ENCODE assay signal across 12 cellular contexts in genomic region chr6:5778317-5778857, GRCh38.
DNase-seq lines count a peak whose midpoint lies in the region; ATAC-seq lines count a peak whose summit lies in the region.
"Had no signal": no experiment of that assay in that cellular context is flagged by ENCODE, and none has a peak within 500 bp of the region (broad histone marks: within the 10 kb centered on the region; RNA-seq: fewer than 3 reads in every experiment).

No MANE protein-coding gene starts in this region.

- no peak overlapping the region for H3K4me3 Mint-ChIP-seq in activated naive CD8-positive, alpha-beta T cell treated with anti-CD3 and anti-CD28 coated beads, Interleukin-2, amount 50 U/mL, for 24 hours
- H3K4me3 Mint-ChIP-seq in activated naive CD8-positive, alpha-beta T cell treated with anti-CD3 and anti-CD28 coated beads for 36 hours: no peak overlapping the region

- ATAC-seq in activated naive CD8-positive, alpha-beta T cell treated with anti-CD3 and anti-CD28 coated beads, Interleukin-2, amount 50 U/mL, for 24 hours: peak; percentile 10
- ATAC-seq in HG02571 (IDR thresholded peaks at IDR 0.05; ENCODE audit: unreplicated experiment): peak; percentile 80
- peak; percentile 95 for ATAC-seq in HG03342 (IDR thresholded peaks at IDR 0.05; ENCODE audit: unreplicated experiment)

- H3K9me3 Mint-ChIP-seq in activated naive CD8-positive, alpha-beta T cell treated with anti-CD3 and anti-CD28 coated beads, Interleukin-2, amount 50 U/mL, for 24 hours: no peaks in the 10 kb centered on the region
- no peaks in the 10 kb centered on the region for H3K9me3 Mint-ChIP-seq in activated naive CD8-positive, alpha-beta T cell treated with anti-CD3 and anti-CD28 coated beads for 36 hours
- H3K9me3 Mint-ChIP-seq: IgD-negative memory B cell had no signal

- H3K27ac Mint-ChIP-seq in activated naive CD8-positive, alpha-beta T cell treated with anti-CD3 and anti-CD28 coated beads, Interleukin-2, amount 50 U/mL, for 24 hours: no peak overlapping the region
- no peak overlapping the region for H3K27ac Mint-ChIP-seq in activated naive CD8-positive, alpha-beta T cell treated with anti-CD3 and anti-CD28 coated beads for 36 hours

- peaks cover 5% of the 10 kb centered on the region for H3K4me1 Mint-ChIP-seq in activated naive CD8-positive, alpha-beta T cell treated with anti-CD3 and anti-CD28 coated beads, Interleukin-2, amount 50 U/mL, for 24 hours
- H3K4me1 Mint-ChIP-seq in activated naive CD8-positive, alpha-beta T cell treated with anti-CD3 and anti-CD28 coated beads for 36 hours: no peaks in the 10 kb centered on the region

- H3K36me3 Mint-ChIP-seq in activated naive CD8-positive, alpha-beta T cell treated with anti-CD3 and anti-CD28 coated beads, Interleukin-2, amount 50 U/mL, for 24 hours (ENCODE audit: low read depth): peaks cover 2% of the 10 kb centered on the region
- peaks cover 7% of the 10 kb centered on the region for H3K36me3 Mint-ChIP-seq in activated naive CD8-positive, alpha-beta T cell treated with anti-CD3 and anti-CD28 coated beads for 36 hours

- no peak for DNase-seq in activated naive CD8-positive, alpha-beta T cell treated with anti-CD3 and anti-CD28 coated beads, Interleukin-2, amount 50 U/mL, for 24 hours
- DNase-seq in activated naive CD8-positive, alpha-beta T cell treated with anti-CD3 and anti-CD28 coated beads for 36 hours: no peak
- DNase-seq in HuH-7 (ENCODE audit: low spot score): no peak
- DNase-seq in NCI-H345 treated with DMSO at 0.1 percent for 48 hours (lab: John Stamatoyannopoulos, UW; ENCODE audit: unreplicated experiment): no peak
- no peak for DNase-seq in cortex of kidney (lab: John Stamatoyannopoulos, UW)
- DNase-seq in NCI-H1105 treated with DMSO at 0.1 percent for 48 hours (lab: John Stamatoyannopoulos, UW): no peak
- DNase-seq: activated CD8-positive, alpha-beta memory T cell treated with anti-CD3 and anti-CD28 coated beads, Interleukin-2, amount 50 U/mL, for 4 hours; Peyer's patch; transverse colon had no signal

- H3K27me3 Mint-ChIP-seq in activated naive CD8-positive, alpha-beta T cell treated with anti-CD3 and anti-CD28 coated beads, Interleukin-2, amount 50 U/mL, for 24 hours: no peaks in the 10 kb centered on the region
- H3K27me3 Mint-ChIP-seq in activated naive CD8-positive, alpha-beta T cell treated with anti-CD3 and anti-CD28 coated beads for 36 hours: no peaks in the 10 kb centered on the region

Comparison
In these comparisons a context has a peak if more than half of its experiments do, and no peak if none do; other contexts are left out.
1. ATAC-seq: peak in every context shown above with its lines; median percentile 95 in HG03342; 80 in HG02571; 10 in activated naive CD8-positive, alpha-beta T cell treated with anti-CD3 and anti-CD28 coated beads, Interleukin-2, amount 50 U/mL, for 24 hours.